ENCODE assay signal across 11 cellular contexts in the genomic region with DNA sequence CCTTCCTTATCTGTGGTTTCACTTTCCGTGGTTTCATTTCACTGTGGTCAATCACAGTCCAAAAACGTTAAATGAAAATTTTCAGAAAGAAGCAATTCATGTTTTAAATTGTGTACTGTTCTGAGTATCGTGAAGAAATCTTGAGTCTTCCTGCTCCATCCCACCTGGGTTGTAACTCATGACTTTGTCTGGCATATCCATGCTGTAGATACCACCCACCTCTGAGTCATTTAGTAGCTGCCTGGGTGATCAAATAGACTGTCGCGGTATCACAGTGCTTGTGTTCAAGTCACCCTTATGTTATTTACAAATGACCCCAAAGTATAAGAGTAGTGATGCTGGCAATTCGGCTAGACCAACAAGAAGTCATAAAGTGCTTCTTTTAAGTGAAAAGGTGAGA.
"Had no signal": no experiment of that assay in that cellular context is flagged by ENCODE, and none has a peak within 500 bp of the region (broad histone marks: within the 10 kb centered on the region; RNA-seq: fewer than 3 reads in every experiment).

No MANE protein-coding gene starts in this region.

- H3K4me1 ChIP-seq: HAP-1 had no signal

- H3K4me3 Mint-ChIP-seq: HFFc6, IgD-negative memory B cell had no signal

- H3K27ac Mint-ChIP-seq: HFFc6, IgD-negative memory B cell had no signal

- ATAC-seq: HCT116, HepG2 had no signal

- H2AFZ ChIP-seq: GM23248 had no signal

- H3K36me3 ChIP-seq: HAP-1 had no signal

- H3K4me2 ChIP-seq: KMS-11 had no signal

- H3K9ac ChIP-seq: GM23248, KMS-11 had no signal

- H3K4me1 Mint-ChIP-seq: IgD-negative memory B cell had no signal

- H3K9me3 ChIP-seq: HAP-1 had no signal

- H3K36me3 Mint-ChIP-seq: IgD-negative memory B cell had no signal

- H3K4me3 ChIP-seq: GM23248, HAP-1 had no signal

- H3K27ac ChIP-seq: GM23248, HL-60, KMS-11 had no signal

- H3K27me3 Mint-ChIP-seq: IgD-negative memory B cell had no signal

- DNase-seq: GM23248, GOT3, H7, HFFc6, KBM-7 had no signal
